Comparison of ENCODE assay signal across 34 cellular contexts in genomic region chr5:143041-143440, GRCh38. TPM values are rescaled to one million over a fixed set of nuclear protein-coding genes. Genes with fewer than 3 reads are reported as not detected.
"Had no signal": no experiment of that assay in that cellular context is flagged by ENCODE, and none has a peak within 500 bp of the region (broad histone marks: within the 10 kb centered on the region; RNA-seq: fewer than 3 reads in every experiment).

No MANE protein-coding gene starts in this region.

- ATAC-seq: gastroesophageal sphincter; heart left ventricle; left cardiac atrium; left lung; natural killer cell; pancreas; sciatic nerve; stimulated activated naive CD8-positive, alpha-beta T cell treated with anti-CD3 and anti-CD28 coated beads, Interleukin-15, Interleukin-2, amounts not matched to agents 100 U/mL and 50 U/mL, for 24 hours had no signal

- H3K4me3 ChIP-seq: colonic mucosa, gastroesophageal sphincter, heart left ventricle, hepatocyte, left lung, pancreas, smooth muscle cell, testis, tibial artery, upper lobe of left lung, vagina had no signal

- H3K4me1 ChIP-seq: colonic mucosa, gastroesophageal sphincter, heart left ventricle, left lung, pancreas, testis, tibial artery, upper lobe of left lung, vagina had no signal

- H3K79me2 ChIP-seq: hepatocyte had no signal

- H2AFZ ChIP-seq: hepatocyte had no signal

- H3K9me3 ChIP-seq: colonic mucosa, testis had no signal

- H3K27me3 ChIP-seq: colonic mucosa, hepatocyte, left lung, neutrophil, pancreas, testis, upper lobe of left lung, vagina had no signal

- H3K27ac Mint-ChIP-seq: dendritic cell treated with granulocyte-macrophage colony-stimulating factor and Interleukin-4, amounts not matched to agents 40 ng/mL and 50 ng/mL, for 4 days; natural killer cell; progenitor cell of endocrine pancreas had no signal

- H3K27me3 Mint-ChIP-seq: progenitor cell of endocrine pancreas had no signal

- FAIRE-seq: endothelial cell of umbilical vein, islet of Langerhans, pancreas had no signal

- H3K4me2 ChIP-seq: hepatocyte, smooth muscle cell had no signal

- H3K4me1 Mint-ChIP-seq: central memory CD8-positive, alpha-beta T cell; natural killer cell had no signal

- H3K4me3 Mint-ChIP-seq: central memory CD8-positive, alpha-beta T cell; dendritic cell treated with granulocyte-macrophage colony-stimulating factor and Interleukin-4, amounts not matched to agents 40 ng/mL and 50 ng/mL, for 4 days; natural killer cell had no signal

- H3K36me3 ChIP-seq: colonic mucosa, gastroesophageal sphincter, heart left ventricle, left lung, neutrophil, pancreas, upper lobe of left lung, vagina had no signal

- DNase-seq: colonic mucosa; effector memory CD4-positive, alpha-beta T cell; foreskin fibroblast; left cardiac atrium; natural killer cell; pancreas; stimulated activated CD4-positive, alpha-beta T cell treated with anti-CD3 and anti-CD28 coated beads, Interleukin-12 subunit alpha, Interleukin-12 subunit beta, amount 100 ng/mL, for 4 hours; stimulated activated CD4-positive, alpha-beta T cell treated with anti-CD3 and anti-CD28 coated beads, Interleukin-1b, Interleukin-23, amount 100 ng/mL, for 48 hours; stimulated activated CD4-positive, alpha-beta T cell treated with anti-CD3 and anti-CD28 coated beads, Interleukin-4, amount 100 ng/mL, for 1 hour; stimulated activated CD8-positive, alpha-beta memory T cell treated with anti-CD3 and anti-CD28 coated beads, Interleukin-4, amount 100 ng/mL, for 48 hours; stimulated activated naive CD8-positive, alpha-beta T cell treated with anti-CD3 and anti-CD28 coated beads, Interleukin-15, Interleukin-2, amounts not matched to agents 100 U/mL and 50 U/mL, for 24 hours; substantia nigra; testis; tibial artery had no signal

- H3K27ac ChIP-seq: colonic mucosa, gastroesophageal sphincter, heart left ventricle, hepatocyte, left lung, neutrophil, pancreas, testis, tibial artery, upper lobe of left lung, vagina had no signal

RNA-seq across cellular contexts. Expression of gene LRRC14B, which starts 48.3 kb away (rescaled TPM):
- total RNA-seq: chondrocyte, colonic mucosa, endothelial cell of umbilical vein, gastroesophageal sphincter, hepatocyte, kidney epithelial cell, left lung, lower leg skin, mononuclear cell, natural killer cell, omental fat pad, pancreas, progenitor cell of endocrine pancreas, sciatic nerve, smooth muscle cell, upper lobe of left lung, vagina had no signal
- polyA plus RNA-seq: endothelial cell of umbilical vein, neural cell, pancreas, smooth muscle cell had no signal

RNA-seq across cellular contexts. Expression of gene PLEKHG4B, which starts 51.1 kb away (rescaled TPM):
- total RNA-seq: endothelial cell of umbilical vein had no signal
- polyA plus RNA-seq: endothelial cell of umbilical vein, heart left ventricle had no signal
